ENCODE assay signal across 8 cellular contexts in genomic region chr5:160418561-160419457, GRCh38. TPM values are rescaled to one million over a fixed set of nuclear protein-coding genes. Genes with fewer than 3 reads are reported as not detected.
DNase-seq lines count a peak whose midpoint lies in the region; TF ChIP-seq lines count a peak whose summit lies in the region.

SLU7 (minus strand) TSS chr5:160419081; CDS start chr5:160415294, 3,787 bp downstream.

- no peak within 1 kb of the TSS for H2BK15ac ChIP-seq in H9 (ENCODE audit: low read depth, low read length)

- peaks cover 34 to 41% of the 10 kb centered on the region in 2 experiments for H3K4me1 Mint-ChIP-seq in H9

- H3T11ph ChIP-seq in H9 (ENCODE audit: low read length), result peak within 1 kb of the TSS; percentile 45

- TF ChIP-seq CTCF in H9 (conservative IDR thresholded peaks at IDR 0.05) (no peak), neural cell (IDR thresholded peaks at IDR 0.05; ENCODE audit: poor library complexity, severe bottlenecking) (no peak), stomach (IDR thresholded peaks at IDR 0.05) (no peak)

- H4K91ac ChIP-seq in H9 (ENCODE audit: insufficient read length, low read depth, low read length), result no peak within 1 kb of the TSS

- peak in 1 of 4 donors; percentile 52 for TF ChIP-seq POLR2A in stomach (IDR thresholded peaks at IDR 0.05)

- H3K79me1 ChIP-seq in H9 (ENCODE audit: insufficient read depth, low read depth, low read length, poor library complexity, severe bottlenecking), result peaks cover 3% of the 10 kb centered on the region

- H3K4me3 ChIP-seq in MG63 (peak within 1 kb of the TSS; percentile 76), neural cell (ENCODE audit: low read length) (peak within 1 kb of the TSS; percentile 87), stomach (peak within 1 kb of the TSS; percentile 65 to 88 (median 72))

- no peak within 1 kb of the TSS for H4K8ac ChIP-seq in H9 (replicated peaks; ENCODE audit: insufficient read length, low read depth, low read length)

- peak; percentile 10 for TF ChIP-seq RAD21 in neural cell (conservative IDR thresholded peaks at IDR 0.05)

- H3K9me2 ChIP-seq in neural cell (ENCODE audit: insufficient read depth, low read length), result no peaks in the 10 kb centered on the region

- peaks cover 5% of the 10 kb centered on the region for H3K23me2 ChIP-seq in H9 (ENCODE audit: insufficient read length, low read depth, low read length, poor library complexity, severe bottlenecking)

- H3K4ac ChIP-seq in H9 (ENCODE audit: low read depth, low read length), result no peak within 1 kb of the TSS

- no peak within 1 kb of the TSS for H2BK20ac ChIP-seq in H9 (ENCODE audit: low read depth, low read length, poor library complexity, severe bottlenecking)

- H2BK12ac ChIP-seq in H9 (ENCODE audit: insufficient read length, low read depth, low read length), result no peak within 1 kb of the TSS

- peak; percentile 97 for DNase-seq in ELR (ENCODE audit: low read depth)
- peak; percentile 95 for DNase-seq in H9
- DNase-seq in MG63, result peak; percentile 98
- peak; percentile 89 for DNase-seq in SHP77 treated with DMSO at 0.1 percent for 48 hours (lab: John Stamatoyannopoulos, UW)
- DNase-seq in activated effector memory CD4-positive, alpha-beta T cell treated with anti-CD3 and anti-CD28 coated beads, Interleukin-2, amount 50 U/mL, for 16 hours, result peak; percentile 98
- peak; percentile 90 for DNase-seq in fibroblast of the conjunctiva (ENCODE audit: low read depth)
- peak; percentile 96 for DNase-seq in stomach

- no peak within 1 kb of the TSS for H2BK120ac ChIP-seq in H9 (ENCODE audit: low read depth, low read length, poor library complexity, severe bottlenecking)

- H4K20me1 ChIP-seq in H9 (ENCODE audit: control insufficient read depth, insufficient read depth, insufficient read length), result no peaks in the 10 kb centered on the region
- no peaks in the 10 kb centered on the region for H4K20me1 ChIP-seq in neural cell (ENCODE audit: insufficient read depth)

- no peak within 1 kb of the TSS for H2BK5ac ChIP-seq in H9 (ENCODE audit: insufficient read length, low read length)

- H3K27ac Mint-ChIP-seq in H9, result peak within 1 kb of the TSS; percentile 98 to 99 (median 99)

- peak within 1 kb of the TSS; percentile 96 to 97 for H3K4me3 Mint-ChIP-seq in H9

- H2AK5ac ChIP-seq in H9 (ENCODE audit: insufficient read length, low read length), result no peak within 1 kb of the TSS

- no peaks in the 10 kb centered on the region for H3K27me3 Mint-ChIP-seq in H9 (ENCODE audit: low read depth)

- H2AFZ ChIP-seq in H9 (ENCODE audit: low read length) (no peak within 1 kb of the TSS), neural cell (ENCODE audit: low read depth, low read length) (peak within 1 kb of the TSS; percentile 83)

- no peak for TF ChIP-seq EP300 in neural cell (conservative IDR thresholded peaks at IDR 0.05; ENCODE audit: poor library complexity, severe bottlenecking)
- no peak for TF ChIP-seq EP300 in stomach (IDR thresholded peaks at IDR 0.05)

- no peak within 1 kb of the TSS for H3K18ac ChIP-seq in H9 (ENCODE audit: insufficient read length, low read depth, low read length)

- H4K5ac ChIP-seq in H9 (ENCODE audit: insufficient read length, low read depth, low read length), result no peak within 1 kb of the TSS

- H3K9ac ChIP-seq in H9 (ENCODE audit: extremely low read depth, insufficient read length, low read length) (peak within 1 kb of the TSS; percentile 81), neural cell (ENCODE audit: low read length) (peak within 1 kb of the TSS; percentile 85)

- 0 out of 2 replicates have a peak within 1 kb of the TSS, but pooled peaks have one; percentile 39 for H3K14ac ChIP-seq in H9 (ENCODE audit: insufficient read depth, low read length)

- H3K27ac ChIP-seq in H9 (ENCODE audit: insufficient read length, low read depth, low read length) (peak within 1 kb of the TSS; percentile 89), neural cell (ENCODE audit: low read length) (peak within 1 kb of the TSS; percentile 78), stomach (peak within 1 kb of the TSS; percentile 79 to 92 (median 91))

- H3K36me3 ChIP-seq in MG63, result peaks cover 30% of the 10 kb centered on the region
- H3K36me3 ChIP-seq in neural cell (ENCODE audit: insufficient read depth, low read length), result no peaks in the 10 kb centered on the region
- H3K36me3 ChIP-seq in stomach, result peaks cover 7 to 28% (median 15%) of the 10 kb centered on the region in 4 donors

- H3K79me2 ChIP-seq in H9 (ENCODE audit: insufficient read depth, low read length) (peaks cover 9% of the 10 kb centered on the region; the same call in 1 of the 2 replicates), neural cell (replicated peaks; ENCODE audit: insufficient read depth, low read length) (peaks cover 35% of the 10 kb centered on the region)

- H3K9me3 ChIP-seq in H9 (ENCODE audit: control insufficient read depth, low read depth, low read length) (no peaks in the 10 kb centered on the region), MG63 (no peaks in the 10 kb centered on the region), neural cell (ENCODE audit: low read length) (no peaks in the 10 kb centered on the region), stomach (no peaks in the 10 kb centered on the region)

- no peaks in the 10 kb centered on the region for H3K9me3 Mint-ChIP-seq in H9

- peaks cover 11 to 13% (median 11%) of the 10 kb centered on the region in 3 experiments; a peak in 6 of 7 replicates for H3K36me3 Mint-ChIP-seq in H9 (ENCODE audit: insufficient read depth in 1 of 3, low read depth in 3 of 3)

- no peaks in the 10 kb centered on the region for H3F3A ChIP-seq in neural cell (ENCODE audit: insufficient read depth, low read length, poor library complexity, severe bottlenecking)

- no CpG with 5 or more reads among the region's 48 CpGs for WGBS in H9 (ENCODE audit: extremely low coverage, insufficient read length, low lambda C conversion rate)
- 0 to 1% (median 0%) methylated on average over 48 of the region's 48 CpGs for WGBS in stomach, 5 donors

- intact Hi-C loops in stomach (cut with DNase I; ENCODE audit: low total_unique reads), result no loop called here

- no peak within 1 kb of the TSS for H3K23ac ChIP-seq in H9 (ENCODE audit: insufficient read length, low read depth, low read length)

- H3K56ac ChIP-seq in H9 (ENCODE audit: insufficient read length, low read depth, low read length), result no peak within 1 kb of the TSS

- H3K4me1 ChIP-seq in H9 (ENCODE audit: insufficient read depth, low read length) (peaks cover 8% of the 10 kb centered on the region; the same call in 1 of the 2 replicates), stomach (peaks cover 32 to 66% (median 51%) of the 10 kb centered on the region in 4 donors)

- H3K4me2 ChIP-seq in H9 (ENCODE audit: insufficient read depth, insufficient read length, low read length) (peak within 1 kb of the TSS; percentile 68), neural cell (ENCODE audit: low read length) (peak within 1 kb of the TSS; percentile 72)

- H3K27me3 ChIP-seq in H9 (ENCODE audit: insufficient read depth, low read length), result no peaks in the 10 kb centered on the region
- H3K27me3 ChIP-seq in MG63, result no peaks in the 10 kb centered on the region
- H3K27me3 ChIP-seq in neural cell (ENCODE audit: insufficient read depth, low read depth, low read length), result no peaks in the 10 kb centered on the region
- no peaks in the 10 kb centered on the region for H3K27me3 ChIP-seq in stomach

TF ChIP-seq in neural cell, 6 proteins besides CTCF, POLR2A, EP300 and RAD21:
- TF ChIP-seq EZH2 (IDR thresholded peaks at IDR 0.05; ENCODE audit: borderline replicate concordance, insufficient read depth, low read length, poor library complexity, severe bottlenecking) (no peak), POLR2AphosphoS5 (IDR thresholded peaks at IDR 0.05) (peak; percentile 88), REST (IDR thresholded peaks at IDR 0.05; ENCODE audit: borderline replicate concordance) (peak; percentile 81), MXI1 (conservative IDR thresholded peaks at IDR 0.05; ENCODE audit: poor library complexity, severe bottlenecking) (peak; percentile 60), TAF1 (IDR thresholded peaks at IDR 0.05; ENCODE audit: low read depth) (peak; percentile 81), SMC3 (conservative IDR thresholded peaks at IDR 0.05; ENCODE audit: poor library complexity) (peak; percentile 7)

RNA-seq across cellular contexts. Expression of gene SLU7, which starts in this region (rescaled TPM):
- total RNA-seq in H9 (2021) (33.3 and 40.4 TPM in 2 replicates), stomach (10 to 100 TPM; 26.8 to 66.8 (median 33.8) TPM)
- 42.3 and 88.8 TPM in 2 replicates for total RNA-seq in MG63 (2014; rRNA removed; shearing (Covaris generic); ENCODE audit: low replicate concordance)
- polyA plus RNA-seq in neural cell (77.9 and 82.2 TPM in 2 replicates), stomach (10 to 100 TPM; 26.3 to 54.8 (median 28.7) TPM)
- polyA minus RNA-seq in neural cell, result 89.6 and 110 TPM in 2 replicates

Comparison
In these comparisons a context has a peak if more than half of its experiments do, and no peak if none do; other contexts are left out.
1. Peak in every context shown above with its lines: DNase-seq, H3K4me3 ChIP-seq and H3K27ac ChIP-seq.